In the genomic region with DNA sequence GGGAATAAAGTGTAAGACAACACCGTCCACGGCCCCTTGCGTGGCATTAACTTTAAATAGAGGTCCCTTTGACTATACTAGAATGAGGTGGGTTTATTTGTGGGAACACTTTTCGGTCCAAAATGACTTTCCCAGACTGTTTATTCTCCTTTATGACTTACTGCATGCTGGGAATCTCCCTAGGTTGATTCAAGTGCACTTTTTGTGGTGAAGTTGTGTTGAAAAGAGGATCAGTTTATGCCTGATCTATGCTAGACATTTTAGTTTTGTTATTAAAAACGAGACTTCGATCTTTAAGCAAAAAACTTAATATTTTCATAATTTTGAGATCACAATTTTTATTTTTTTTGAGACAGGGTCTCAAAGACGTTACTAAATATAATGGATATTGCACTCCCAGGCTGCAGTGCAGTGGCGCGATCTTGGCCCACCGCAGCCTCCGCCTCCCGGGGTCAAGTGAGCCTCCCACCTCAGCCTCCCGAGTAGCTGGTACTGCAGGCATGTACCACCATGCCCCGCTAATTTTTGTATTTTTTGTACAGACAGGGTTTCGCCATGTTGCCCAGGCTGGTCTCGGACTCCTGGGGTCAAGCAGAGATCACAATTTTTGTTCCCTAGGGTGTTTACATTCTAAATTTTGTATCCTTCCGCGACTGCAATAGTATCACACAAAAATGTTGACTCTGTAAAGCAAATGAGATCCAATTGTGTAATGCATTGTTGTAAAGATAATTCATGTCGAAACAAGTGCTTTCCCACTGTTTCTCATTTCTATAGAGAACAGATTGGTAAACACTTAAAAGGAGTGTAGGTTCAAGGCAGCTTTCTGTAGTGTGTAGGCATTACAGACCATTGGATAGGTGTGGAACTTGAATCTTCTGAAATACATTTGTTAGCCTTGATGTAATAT, we compare ENCODE assay signal across 8 cellular contexts. TPM values are rescaled to one million over a fixed set of nuclear protein-coding genes. Genes with fewer than 3 reads are reported as not detected.
DNase-seq lines count a peak whose midpoint lies in the region; ATAC-seq and TF ChIP-seq lines count a peak whose summit lies in the region.

No MANE protein-coding gene starts in this region.

- H3K27ac ChIP-seq in HUES48 (ENCODE audit: low read depth, low read length): peak overlapping the region; percentile 98
- H3K27ac ChIP-seq in smooth muscle cell (ENCODE audit: low read depth): peak overlapping the region; percentile 97

- peak overlapping the region; percentile 99 for H3K27ac Mint-ChIP-seq in T-helper 2 cell treated with Interferon-gamma antibody and Interleukin-4, amounts not matched to agents 5 μg/mL and 100 μg/mL, for 36 hours

- peaks cover 42% of the 10 kb centered on the region for H3K4me1 Mint-ChIP-seq in T-helper 2 cell treated with Interferon-gamma antibody and Interleukin-4, amounts not matched to agents 5 μg/mL and 100 μg/mL, for 36 hours (ENCODE audit: low read depth)

- H2AFZ ChIP-seq in smooth muscle cell (ENCODE audit: low read depth): no peak overlapping the region

- peaks cover 6% of the 10 kb centered on the region for H3K9me3 Mint-ChIP-seq in T-helper 2 cell treated with Interferon-gamma antibody and Interleukin-4, amounts not matched to agents 5 μg/mL and 100 μg/mL, for 36 hours

- peaks cover 46% of the 10 kb centered on the region for H3K36me3 Mint-ChIP-seq in T-helper 2 cell treated with Interferon-gamma antibody and Interleukin-4, amounts not matched to agents 5 μg/mL and 100 μg/mL, for 36 hours (ENCODE audit: low read depth)

- H3K27me3 ChIP-seq in HUES48 (ENCODE audit: control insufficient read depth, insufficient read depth, low read length) (no peaks in the 10 kb centered on the region), smooth muscle cell (ENCODE audit: low read depth) (no peaks in the 10 kb centered on the region)

- H3K4me2 ChIP-seq in smooth muscle cell: peak overlapping the region; percentile 93

- H3K4me1 ChIP-seq in HUES48 (ENCODE audit: control insufficient read depth, insufficient read depth, low read length) (no peaks in the 10 kb centered on the region), smooth muscle cell (ENCODE audit: low read depth) (peaks cover 3% of the 10 kb centered on the region)

- H3K27me3 Mint-ChIP-seq in T-helper 2 cell treated with Interferon-gamma antibody and Interleukin-4, amounts not matched to agents 5 μg/mL and 100 μg/mL, for 36 hours (ENCODE audit: low read depth): no peaks in the 10 kb centered on the region

- peaks cover 58% of the 10 kb centered on the region for H3K79me2 ChIP-seq in smooth muscle cell (ENCODE audit: low read depth)

- H3K9ac ChIP-seq in HUES48 (ENCODE audit: low read depth, low read length): peak overlapping the region; percentile 95
- peak overlapping the region; percentile 98 for H3K9ac ChIP-seq in smooth muscle cell (ENCODE audit: low read depth)

- peaks cover 6% of the 10 kb centered on the region for H3F3A ChIP-seq in smooth muscle cell (ENCODE audit: low read depth)

- DNase-seq in T-helper 2 cell treated with Interferon-gamma antibody and Interleukin-4, amounts not matched to agents 5 μg/mL and 100 μg/mL, for 36 hours (ENCODE audit: low spot score): no peak
- DNase-seq in foreskin fibroblast (no peak), smooth muscle cell (lab: John Stamatoyannopoulos, UW; ENCODE audit: unreplicated experiment) (no peak), retina (no peak), NCI-H187 treated with DMSO at 0.1 percent for 48 hours (lab: John Stamatoyannopoulos, UW) (no peak), SHP77 (lab: John Stamatoyannopoulos, UW) (no peak)

- H4K20me1 ChIP-seq in smooth muscle cell (ENCODE audit: low read depth): peaks cover 55% of the 10 kb centered on the region

- H3K4me3 Mint-ChIP-seq in T-helper 2 cell treated with Interferon-gamma antibody and Interleukin-4, amounts not matched to agents 5 μg/mL and 100 μg/mL, for 36 hours: peak overlapping the region; percentile 99

- TF ChIP-seq CTCF in foreskin fibroblast (IDR thresholded peaks at IDR 0.05; ENCODE audit: low read depth, low read length): no peak
- no peak for TF ChIP-seq CTCF in smooth muscle cell (IDR thresholded peaks at IDR 0.05; ENCODE audit: borderline replicate concordance, insufficient read depth, poor library complexity, severe bottlenecking)

- H3K9me3 ChIP-seq in HUES48 (ENCODE audit: control insufficient read depth, insufficient read depth, low read length) (no peaks in the 10 kb centered on the region), smooth muscle cell (replicated peaks; ENCODE audit: low read depth) (no peaks in the 10 kb centered on the region)

- H3K4me3 ChIP-seq in HUES48 (ENCODE audit: low read depth, low read length) (peak overlapping the region; percentile 88), foreskin fibroblast (ENCODE audit: low read depth in 1 of 2, low read length in 2 of 2) (peak overlapping the region; percentile 76 to 85), smooth muscle cell (peak overlapping the region; percentile 78)

- no peak for ATAC-seq in HG02852 (IDR thresholded peaks at IDR 0.05; ENCODE audit: unreplicated experiment)

- H3K36me3 ChIP-seq in HUES48 (ENCODE audit: control insufficient read depth, insufficient read depth, low read length) (peaks cover 5% of the 10 kb centered on the region; the same call in 1 of the 2 replicates), smooth muscle cell (ENCODE audit: low read depth) (no peaks in the 10 kb centered on the region)

- 68% methylated on average over 19 of the region's 19 CpGs for WGBS in smooth muscle cell (ENCODE audit: low lambda C conversion rate)

RNA-seq across cellular contexts. Expression of a gene that starts 1.6 kb away (rescaled TPM):
- 407 and 453 TPM in 2 replicates for total RNA-seq in smooth muscle cell
- polyA plus RNA-seq in smooth muscle cell: 70.2 and 74.0 TPM in 2 replicates

RNA-seq across cellular contexts. Expression of a gene that starts 52.7 kb away (rescaled TPM):
- total RNA-seq in smooth muscle cell: not detected in 2 replicates
- not detected in 2 replicates for polyA plus RNA-seq in smooth muscle cell
